ENCODE assay signal across 8 cellular contexts in genomic region chr4:170589597-170590191, GRCh38.
A peak's percentile ranks its signal among the peaks of the same experiment; 100 is the strongest.
DNase-seq lines count a peak whose midpoint lies in the region; ATAC-seq, FAIRE-seq and TF ChIP-seq lines count a peak whose summit lies in the region.

No MANE protein-coding gene starts in this region.

- H3K27ac Mint-ChIP-seq in activated CD4-positive, alpha-beta T cell treated with anti-CD3 and anti-CD28 coated beads, Interleukin-2, amount 10 ng/mL, durations not matched to agents 24 days and 14 days, result no peak overlapping the region

- TF ChIP-seq POLR2A in gastroesophageal sphincter (IDR thresholded peaks at IDR 0.05), result no peak

- H3K27ac ChIP-seq in colonic mucosa (no peak overlapping the region), gastroesophageal sphincter (no peak overlapping the region)

- H3K4me3 ChIP-seq in colonic mucosa (no peak overlapping the region), gastroesophageal sphincter (no peak overlapping the region)

- H3K27me3 Mint-ChIP-seq in activated CD4-positive, alpha-beta T cell treated with anti-CD3 and anti-CD28 coated beads, Interleukin-2, amount 10 ng/mL, durations not matched to agents 24 days and 14 days, result no peaks in the 10 kb centered on the region

- H3K36me3 Mint-ChIP-seq in activated CD4-positive, alpha-beta T cell treated with anti-CD3 and anti-CD28 coated beads, Interleukin-2, amount 10 ng/mL, durations not matched to agents 24 days and 14 days (ENCODE audit: low read depth), result no peaks in the 10 kb centered on the region

- H3K4me1 Mint-ChIP-seq in activated CD4-positive, alpha-beta T cell treated with anti-CD3 and anti-CD28 coated beads, Interleukin-2, amount 10 ng/mL, durations not matched to agents 24 days and 14 days, result no peaks in the 10 kb centered on the region

- H3K9ac ChIP-seq in colonic mucosa (ENCODE audit: low read depth in 2 of 2, low read length in 2 of 2), result no peak overlapping the region

- intact Hi-C loops in colonic mucosa (cut with DNase I), result no loop called here
- intact Hi-C loops in activated CD4-positive, alpha-beta T cell treated with anti-CD3 and anti-CD28 coated beads, Interleukin-2, amount 10 ng/mL, durations not matched to agents 24 days and 14 days (cut with micrococcal nuclease), result no loop called here

- TF ChIP-seq EP300 in gastroesophageal sphincter (IDR thresholded peaks at IDR 0.05), result no peak

- ATAC-seq in GM19397 (IDR thresholded peaks at IDR 0.05; ENCODE audit: unreplicated experiment) (peak; percentile 91), HG03354 (IDR thresholded peaks at IDR 0.05; ENCODE audit: poor library complexity, severe bottlenecking, unreplicated experiment) (peak; percentile 98), left lobe of liver (peak; percentile 26), gastroesophageal sphincter (no peak)

- H3K9me3 ChIP-seq in colonic mucosa (no peaks in the 10 kb centered on the region), gastroesophageal sphincter (no peaks in the 10 kb centered on the region)

- FAIRE-seq in D721Med (lab: Jason Lieb, UNC), result peak; percentile 70

- H3K4me3 Mint-ChIP-seq in activated CD4-positive, alpha-beta T cell treated with anti-CD3 and anti-CD28 coated beads, Interleukin-2, amount 10 ng/mL, durations not matched to agents 24 days and 14 days, result no peak overlapping the region

- TF ChIP-seq CTCF in D721Med (IDR thresholded peaks at IDR 0.05; ENCODE audit: insufficient read depth, missing control alignments) (peak; percentile 67), colonic mucosa (IDR thresholded peaks at IDR 0.05) (no peak), gastroesophageal sphincter (IDR thresholded peaks at IDR 0.05) (peak in 1 of 4 experiments; percentile 9)

- DNase-seq in D721Med (ENCODE audit: insufficient read length, low spot score), result no peak
- DNase-seq in RPMI8226, result peak; percentile 12
- DNase-seq in left lobe of liver (ENCODE audit: low spot score), result no peak
- no peak for DNase-seq in colonic mucosa
- no peak for DNase-seq in activated CD4-positive, alpha-beta T cell treated with anti-CD3 and anti-CD28 coated beads, Interleukin-2, amount 10 ng/mL, durations not matched to agents 24 days and 14 days

- H3K36me3 ChIP-seq in colonic mucosa, result no peaks in the 10 kb centered on the region
- no peaks in the 10 kb centered on the region for H3K36me3 ChIP-seq in gastroesophageal sphincter

- H3K27me3 ChIP-seq in colonic mucosa (no peaks in the 10 kb centered on the region), gastroesophageal sphincter (no peaks in the 10 kb centered on the region)

- H3K4me1 ChIP-seq in colonic mucosa (no peaks in the 10 kb centered on the region), gastroesophageal sphincter (no peaks in the 10 kb centered on the region)

- whole genome bisulfite sequencing in gastroesophageal sphincter (ENCODE audit: low coverage in 1 of 2), 2 donors, result 65 to 70% methylated on average over 3 of the region's 3 CpGs

- H3K9me3 Mint-ChIP-seq in activated CD4-positive, alpha-beta T cell treated with anti-CD3 and anti-CD28 coated beads, Interleukin-2, amount 10 ng/mL, durations not matched to agents 24 days and 14 days, result no peaks in the 10 kb centered on the region
